Comparison of ENCODE assay signal across 20 cellular contexts in the genomic region with DNA sequence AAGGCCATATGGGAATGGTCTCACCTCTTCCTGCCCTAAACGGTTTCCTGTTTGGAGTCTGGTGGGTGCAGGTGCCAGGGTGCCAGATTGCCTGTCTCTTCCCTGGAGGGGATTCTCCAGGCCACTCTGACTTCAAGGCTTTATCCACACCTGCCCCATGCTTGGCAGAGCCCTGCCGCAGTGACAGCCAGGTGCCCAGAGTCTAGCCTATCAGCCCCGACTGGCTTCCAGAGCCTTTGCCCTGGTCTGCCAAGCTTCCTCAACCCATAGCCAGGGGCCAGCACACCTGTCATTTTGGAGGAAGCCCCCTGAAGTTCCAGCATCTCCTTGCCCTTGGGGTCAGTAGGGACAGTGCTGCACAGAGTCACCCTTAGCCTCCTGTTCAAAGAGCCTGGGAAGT. TPM values are rescaled to one million over a fixed set of nuclear protein-coding genes. Genes with fewer than 3 reads are reported as not detected.
DNase-seq lines count a peak whose midpoint lies in the region; ATAC-seq, FAIRE-seq and TF ChIP-seq lines count a peak whose summit lies in the region.
"Had no signal": no experiment of that assay in that cellular context is flagged by ENCODE, and none has a peak within 500 bp of the region (broad histone marks: within the 10 kb centered on the region; RNA-seq: fewer than 3 reads in every experiment).

No MANE protein-coding gene starts in this region.

- in situ Hi-C loops in K562 (cut with MboI), result loop anchor here (5.0 kb wide), 1 partner anchor 211 kb away; no protein-coding TSS in a partner anchor

- peak overlapping the region; percentile 68; the same call in 1 of the 2 replicates for H3K9ac ChIP-seq in BLaER1
- 0 out of 4 replicates have a peak overlapping the region, but pooled peaks of 1 of the 2 experiments have one; percentile 30 for H3K9ac ChIP-seq in K562 (ENCODE audit: insufficient read depth in 1 of 2, low read depth in 2 of 2, low read length in 2 of 2)
- no peak overlapping the region for H3K9ac ChIP-seq in neural progenitor cell
- H3K9ac ChIP-seq: GM23248 had no signal

- no peak for TF ChIP-seq POLR2A in K562 (conservative IDR thresholded peaks at IDR 0.05)

- H3K36me3 Mint-ChIP-seq in CD14-positive monocyte (peaks cover 0 to 2% of the 10 kb centered on the region in 2 donors), neural progenitor cell (peaks cover 2% of the 10 kb centered on the region), endothelial cell (ENCODE audit: low read depth, unreplicated experiment) (peaks cover 7% of the 10 kb centered on the region)

- intact Hi-C loops in CD14-positive monocyte (cut with micrococcal nuclease), result no loop called here
- intact Hi-C loops in K562 (cut with micrococcal nuclease), result no loop called here

- no peak for TF ChIP-seq CTCF in CD14-positive monocyte (IDR thresholded peaks at IDR 0.05)
- no peak for TF ChIP-seq CTCF in K562 (IDR thresholded peaks at IDR 0.05 in 2 of 3, conservative IDR thresholded peaks at IDR 0.05 in 1 of 3; ENCODE audit: insufficient read depth in 2 of 3, low read depth in 1 of 3, low read length in 3 of 3)
- no peak for TF ChIP-seq CTCF in neural progenitor cell (IDR thresholded peaks at IDR 0.05)
- TF ChIP-seq CTCF in endothelial cell (IDR thresholded peaks at IDR 0.05; ENCODE audit: unreplicated experiment), result no peak

- no peak for TF ChIP-seq EP300 in K562 (IDR thresholded peaks at IDR 0.05; ENCODE audit: low read length)

- CTCF ChIA-PET in K562 (lab: Yijun Ruan, JAX; ENCODE audit: low intra/inter-chr PET ratio), result no interaction called here

- POLR2A ChIA-PET in K562 (lab: Yijun Ruan, JAX), result interaction anchor here (0.7 kb wide), 1 partner anchor 10 kb away, joined by 3 read pairs; no protein-coding TSS in a partner anchor

- no TSS peak for BruUV-seq in K562 (replicated peaks; lab: Mats Ljungman, UMichigan)

- H3K4me2 ChIP-seq in BLaER1 (peak overlapping the region; percentile 92), K562 (ENCODE audit: insufficient read depth, low read length) (no peak overlapping the region), neural progenitor cell (no peak overlapping the region)

- H3F3A ChIP-seq in neural progenitor cell (ENCODE audit: low read depth), result no peaks in the 10 kb centered on the region

- H3K4me1 Mint-ChIP-seq in CD14-positive monocyte (peaks cover 21% of the 10 kb centered on the region), neural progenitor cell (peaks cover 33% of the 10 kb centered on the region), endothelial cell (ENCODE audit: unreplicated experiment) (peaks cover 18% of the 10 kb centered on the region)

- H4K20me1 ChIP-seq in BLaER1 (no peaks in the 10 kb centered on the region), K562 (replicated peaks; ENCODE audit: control insufficient read depth, insufficient read depth, low read length) (no peaks in the 10 kb centered on the region), neural progenitor cell (ENCODE audit: low read depth) (no peaks in the 10 kb centered on the region)

- H3K27ac ChIP-seq in BLaER1, result peak overlapping the region; percentile 82
- H3K27ac ChIP-seq in K562 (ENCODE audit: extremely low read depth, low read depth, low read length), result no peak overlapping the region
- no peak overlapping the region for H3K27ac ChIP-seq in neural progenitor cell
- H3K27ac ChIP-seq: GM23248 had no signal

- H2AFZ ChIP-seq in K562 (ENCODE audit: low read depth, low read length) (no peak overlapping the region), neural progenitor cell (replicated peaks) (no peak overlapping the region)
- H2AFZ ChIP-seq: GM23248 had no signal

- TF ChIP-seq RAD21 in K562 (CRISPR knock-in tag; conservative IDR thresholded peaks at IDR 0.05 in 1 of 2, IDR thresholded peaks at IDR 0.05 in 1 of 2), result no peak

- H3K79me2 ChIP-seq in K562 (ENCODE audit: control insufficient read depth, insufficient read depth, low read length) (no peaks in the 10 kb centered on the region), neural progenitor cell (ENCODE audit: low read depth) (no peaks in the 10 kb centered on the region)

- no peaks in the 10 kb centered on the region for H3K9me1 ChIP-seq in K562 (ENCODE audit: control insufficient read depth, insufficient read depth, low read length)

- ATAC-seq in K562, result no peak
- ATAC-seq: GM12878, HCT116 had no signal

- H3K27me3 ChIP-seq in BLaER1, result no peaks in the 10 kb centered on the region
- no peaks in the 10 kb centered on the region for H3K27me3 ChIP-seq in K562 (ENCODE audit: control insufficient read depth in 2 of 2, insufficient read depth in 2 of 2, low read length in 2 of 2)
- no peaks in the 10 kb centered on the region for H3K27me3 ChIP-seq in neural progenitor cell

- H3K4me3 ChIP-seq in BLaER1, result peak overlapping the region; percentile 31; the same call in 1 of the 2 replicates
- H3K4me3 ChIP-seq in K562, result no peak overlapping the region
- no peak overlapping the region for H3K4me3 ChIP-seq in neural progenitor cell
- H3K4me3 ChIP-seq: GM12878, GM23248 had no signal

- H3K36me3 ChIP-seq in BLaER1 (peaks cover 8% of the 10 kb centered on the region; the same call in 1 of the 2 replicates), K562 (ENCODE audit: control insufficient read depth, insufficient read depth, low read length) (peaks cover 28% of the 10 kb centered on the region), neural progenitor cell (no peaks in the 10 kb centered on the region)

- peak; percentile 35 for DNase-seq in CD14-positive monocyte (ENCODE audit: low spot score)
- no peak for DNase-seq in K562 (ENCODE audit: extremely low read depth in 1 of 4, low spot score in 3 of 4)
- DNase-seq in neural progenitor cell (ENCODE audit: low spot score), result no peak
- DNase-seq in CD1c-positive myeloid dendritic cell (ENCODE audit: extremely low spot score), result no peak
- DNase-seq in COLO668 (lab: John Stamatoyannopoulos, UW; ENCODE audit: unreplicated experiment), result no peak
- no peak for DNase-seq in endothelial cell (ENCODE audit: low spot score)
- DNase-seq: ACHN; CD4-positive, CD25-positive, alpha-beta regulatory T cell; EL; GM23248; NCI-H1105; NCI-H774; SIG-M5 had no signal

- no peak for FAIRE-seq in K562 (lab: Jason Lieb, UNC)
- FAIRE-seq: GM12878, GM19239 had no signal

- H3K27me3 Mint-ChIP-seq in CD14-positive monocyte (ENCODE audit: low read depth in 3 of 3), result peaks cover 1 to 4% (median 4%) of the 10 kb centered on the region in 3 donors
- H3K27me3 Mint-ChIP-seq in neural progenitor cell (ENCODE audit: insufficient read depth, low read depth), result peaks cover 6% of the 10 kb centered on the region
- peaks cover 10% of the 10 kb centered on the region for H3K27me3 Mint-ChIP-seq in endothelial cell (ENCODE audit: unreplicated experiment)

- no peak overlapping the region for H3K27ac Mint-ChIP-seq in CD14-positive monocyte
- peak overlapping the region; percentile 72 for H3K27ac Mint-ChIP-seq in neural progenitor cell
- H3K27ac Mint-ChIP-seq in endothelial cell (ENCODE audit: unreplicated experiment), result no peak overlapping the region

- H3K4me3 Mint-ChIP-seq in CD14-positive monocyte (no peak overlapping the region), neural progenitor cell (no peak overlapping the region), endothelial cell (ENCODE audit: unreplicated experiment) (no peak overlapping the region)
- H3K4me3 Mint-ChIP-seq: CD4-positive, CD25-positive, alpha-beta regulatory T cell had no signal

- H3K9me3 Mint-ChIP-seq in CD14-positive monocyte (peaks cover 11 to 23% (median 16%) of the 10 kb centered on the region in 7 donors), neural progenitor cell (peaks cover 17% of the 10 kb centered on the region), endothelial cell (ENCODE audit: unreplicated experiment) (peaks cover 14% of the 10 kb centered on the region)

- H3K9me3 ChIP-seq in BLaER1, result peaks cover 29% of the 10 kb centered on the region
- H3K9me3 ChIP-seq in K562 (replicated peaks; ENCODE audit: control insufficient read depth, insufficient read depth, low read depth, low read length), result peaks cover 11% of the 10 kb centered on the region
- no peaks in the 10 kb centered on the region for H3K9me3 ChIP-seq in neural progenitor cell (ENCODE audit: low read depth)

- peaks cover 48% of the 10 kb centered on the region for H3K4me1 ChIP-seq in BLaER1
- H3K4me1 ChIP-seq in K562 (replicated peaks in 1 of 2; ENCODE audit: control insufficient read depth in 2 of 2, insufficient read depth in 2 of 2, low read length in 2 of 2), result peaks cover 12 to 13% of the 10 kb centered on the region in 2 experiments; a peak in 4 of 5 replicates
- peaks cover 6% of the 10 kb centered on the region for H3K4me1 ChIP-seq in neural progenitor cell
- H3K4me1 ChIP-seq: Caco-2 had no signal

- 46% methylated on average over 3 of the region's 3 CpGs for WGBS in K562 (ENCODE audit: insufficient coverage, low coverage, missing lambda C conversion rate)

RNA-seq across cellular contexts. Expression of a gene that starts 21.6 kb away (rescaled TPM):
- polyA plus RNA-seq in CD14-positive monocyte, result not detected
- total RNA-seq in K562 (2011; cell fraction: chromatin; rRNA removed; ENCODE audit: low replicate concordance), result not detected in 2 replicates
- not detected in 2 replicates for total RNA-seq in K562 (2011; cell fraction: nucleolus; rRNA removed)
- total RNA-seq in K562 (2011; cell fraction: nucleoplasm; rRNA removed), result not detected in 2 replicates
- not detected in 2 replicates for total RNA-seq in K562 (2014; rRNA removed)
- total RNA-seq in K562 (2014; rRNA removed; fragmentation: Illumina TruSeq; extraction: Trizol), result not detected in 2 replicates
- total RNA-seq in K562 (2015; rRNA removed; fragmentation: Illumina TruSeq; extraction: Trizol), result not detected in 2 replicates
- not detected in 2 replicates for total RNA-seq in K562 (2021)
- polyA plus RNA-seq in K562 (2011; rRNA removed), result not detected in 2 replicates
- not detected in 2 replicates for polyA plus RNA-seq in K562 (2011; cell fraction: cytosol; rRNA removed)
- polyA plus RNA-seq in K562 (2011; cell fraction: nucleus; rRNA removed), result not detected in 2 replicates
- polyA plus RNA-seq in K562 (2012), result not detected in 2 replicates
- not detected in 2 replicates for polyA plus RNA-seq in K562 (2014; fragmentation: Illumina TruSeq; extraction: Trizol)
- not detected for polyA plus RNA-seq in K562 (2014; fragmentation: Nextera tagmentation; extraction: Ambion mirVana)
- polyA plus RNA-seq in K562 (2014; rRNA removed), result not detected in 2 replicates
- polyA minus RNA-seq in K562 (2011; rRNA and poly(A)+ RNA removed), result not detected in 2 replicates
- polyA minus RNA-seq in K562 (2011; cell fraction: cytosol; rRNA and poly(A)+ RNA removed), result not detected in 2 replicates
- not detected in 2 replicates for polyA minus RNA-seq in K562 (2011; cell fraction: nucleus; rRNA and poly(A)+ RNA removed)
- total RNA-seq in neural progenitor cell (ENCODE audit: low replicate concordance), result not detected in 2 replicates
- total RNA-seq in endothelial cell (ENCODE audit: unreplicated experiment), result not detected
- total RNA-seq: Caco-2; CD4-positive, CD25-positive, alpha-beta regulatory T cell; GM12878; GM23248; NCI-H460; RPMI7951 had no signal
- polyA plus RNA-seq: CD4-positive, CD25-positive, alpha-beta regulatory T cell; GM12878; GM23248 had no signal

RNA-seq across cellular contexts. Expression of a gene that starts 52.2 kb away (rescaled TPM):
- polyA plus RNA-seq in CD14-positive monocyte (10 to 100 TPM; 26.1 to 26.8 TPM), K562 (2011; rRNA removed) (6.8 and 9.5 TPM in 2 replicates), K562 (2014; fragmentation: Illumina TruSeq; extraction: Trizol) (6.3 and 6.5 TPM in 2 replicates), K562 (2014; fragmentation: Nextera tagmentation; extraction: Ambion mirVana) (1 to 10 TPM; 8.5 to 9.1 TPM), K562 (2014; rRNA removed) (5.3 and 6.0 TPM in 2 replicates)
- 37.0 and 55.4 TPM in 2 replicates for total RNA-seq in K562 (2011; cell fraction: chromatin; rRNA removed; ENCODE audit: low replicate concordance)
- total RNA-seq in K562 (2011; cell fraction: nucleolus; rRNA removed), result 23.6 and 26.2 TPM in 2 replicates
- total RNA-seq in K562 (2011; cell fraction: nucleoplasm; rRNA removed), result 42.4 and 57.2 TPM in 2 replicates
- total RNA-seq in K562 (2014; rRNA removed) (7.2 and 7.8 TPM in 2 replicates), K562 (2014; rRNA removed; fragmentation: Illumina TruSeq; extraction: Trizol) (11.2 and 12.6 TPM in 2 replicates), K562 (2015; rRNA removed; fragmentation: Illumina TruSeq; extraction: Trizol) (8.7 and 9.2 TPM in 2 replicates), K562 (2021) (11.4 and 18.0 TPM in 2 replicates), neural progenitor cell (ENCODE audit: low replicate concordance) (51.5 and 53.6 TPM in 2 replicates), endothelial cell (ENCODE audit: unreplicated experiment) (59.0 TPM)
- polyA plus RNA-seq in K562 (2011; cell fraction: cytosol; rRNA removed), result 4.0 and 6.0 TPM in 2 replicates
- polyA plus RNA-seq in K562 (2011; cell fraction: nucleus; rRNA removed), result 10.9 and 11.4 TPM in 2 replicates
- 6.8 and 10.3 TPM in 2 replicates for polyA plus RNA-seq in K562 (2012)
- 26.6 and 27.8 TPM in 2 replicates for polyA minus RNA-seq in K562 (2011; rRNA and poly(A)+ RNA removed)
- polyA minus RNA-seq in K562 (2011; cell fraction: cytosol; rRNA and poly(A)+ RNA removed), result 5.7 and 6.1 TPM in 2 replicates
- polyA minus RNA-seq in K562 (2011; cell fraction: nucleus; rRNA and poly(A)+ RNA removed), result 7.0 and 12.2 TPM in 2 replicates
